In genomic region chr1:161398900-161399256, GRCh38 we compare ENCODE assay signal across 8 cellular contexts. TPM values are rescaled to one million over a fixed set of nuclear protein-coding genes. Genes with fewer than 3 reads are reported as not detected.
DNase-seq lines count a peak whose midpoint lies in the region; ATAC-seq and TF ChIP-seq lines count a peak whose summit lies in the region.

No MANE protein-coding gene starts in this region.

- H3K4me3 ChIP-seq in cardiac muscle cell, result peak overlapping the region; percentile 70
- peak overlapping the region; percentile 77 for H3K4me3 ChIP-seq in skeletal muscle satellite cell (ENCODE audit: low read length)

- peaks cover 3% of the 10 kb centered on the region for H3K36me3 Mint-ChIP-seq in T-cell

- ATAC-seq in GM21717 (IDR thresholded peaks at IDR 0.05; ENCODE audit: unreplicated experiment) (peak; percentile 5), T-cell (replicated peaks in 1 of 4) (peak in 2 of 4 experiments; percentile 26 to 37)

- H3K27me3 Mint-ChIP-seq in T-cell, result peaks cover 4 to 7% of the 10 kb centered on the region in 2 donors

- H3K27ac ChIP-seq in cardiac muscle cell, result peak overlapping the region; percentile 98

- H3K4me1 Mint-ChIP-seq in T-cell, result peaks cover 32 to 42% (median 33%) of the 10 kb centered on the region in 3 donors

- H3K4me3 Mint-ChIP-seq in T-cell, result peak overlapping the region; percentile 91 to 99 (median 97)

- H3K36me3 ChIP-seq in cardiac muscle cell (no peaks in the 10 kb centered on the region), skeletal muscle satellite cell (ENCODE audit: insufficient read depth, low read length) (no peaks in the 10 kb centered on the region)

- no peaks in the 10 kb centered on the region for H3K9me3 ChIP-seq in cardiac muscle cell (ENCODE audit: low read depth)
- H3K9me3 ChIP-seq in skeletal muscle satellite cell (replicated peaks; ENCODE audit: low read length), result no peaks in the 10 kb centered on the region

- peak overlapping the region; percentile 93 for H3K9ac ChIP-seq in skeletal muscle satellite cell (ENCODE audit: low read depth, low read length)

- CTCF ChIA-PET in T-cell (lab: Charles Lee), result no interaction called here

- H3K27me3 ChIP-seq in cardiac muscle cell, result no peaks in the 10 kb centered on the region
- H3K27me3 ChIP-seq in skeletal muscle satellite cell (ENCODE audit: control insufficient read depth, insufficient read depth, low read length), result no peaks in the 10 kb centered on the region

- no peaks in the 10 kb centered on the region for H3K9me3 Mint-ChIP-seq in T-cell

- no peak for TF ChIP-seq CTCF in cardiac muscle cell (IDR thresholded peaks at IDR 0.05; ENCODE audit: low read depth, low read length)

- H3K4me2 ChIP-seq in skeletal muscle satellite cell (ENCODE audit: low read length), result peak overlapping the region; percentile 87

- peak overlapping the region; percentile 99 to 100 for H3K27ac Mint-ChIP-seq in T-cell

- peak in 1 of 34 experiments; percentile 46 for DNase-seq in T-cell
- DNase-seq in cardiac muscle cell (ENCODE audit: low read depth in 1 of 2, low spot score in 1 of 2), result no peak
- no peak for DNase-seq in NCI-H2171 (lab: John Stamatoyannopoulos, UW)
- no peak for DNase-seq in activated gamma-delta T cell treated with Interleukin-2 at 50 U/mL for 16 hours
- DNase-seq in NCI-H2081 treated with DMSO at 0.1 percent for 48 hours (lab: John Stamatoyannopoulos, UW), result no peak
- DNase-seq in NCI-H1048 (lab: John Stamatoyannopoulos, UW), result no peak

- POLR2A ChIA-PET in T-cell (lab: Charles Lee), result no interaction called here

- H3K4me1 ChIP-seq in cardiac muscle cell (ENCODE audit: low read depth), result no peaks in the 10 kb centered on the region
- peaks cover 10% of the 10 kb centered on the region for H3K4me1 ChIP-seq in skeletal muscle satellite cell (ENCODE audit: control insufficient read depth, insufficient read depth, low read length)

RNA-seq across cellular contexts. Expression of gene CFAP126, which starts 31.2 kb away (rescaled TPM):
- total RNA-seq in T-cell (not detected), cardiac muscle cell (not detected in 2 replicates)
- not detected in 2 replicates for polyA plus RNA-seq in cardiac muscle cell
- total RNA-seq in skeletal muscle satellite cell (2012; rRNA removed), result not detected in 2 replicates
